Comparison of ENCODE assay signal across 8 cellular contexts in the genomic region with DNA sequence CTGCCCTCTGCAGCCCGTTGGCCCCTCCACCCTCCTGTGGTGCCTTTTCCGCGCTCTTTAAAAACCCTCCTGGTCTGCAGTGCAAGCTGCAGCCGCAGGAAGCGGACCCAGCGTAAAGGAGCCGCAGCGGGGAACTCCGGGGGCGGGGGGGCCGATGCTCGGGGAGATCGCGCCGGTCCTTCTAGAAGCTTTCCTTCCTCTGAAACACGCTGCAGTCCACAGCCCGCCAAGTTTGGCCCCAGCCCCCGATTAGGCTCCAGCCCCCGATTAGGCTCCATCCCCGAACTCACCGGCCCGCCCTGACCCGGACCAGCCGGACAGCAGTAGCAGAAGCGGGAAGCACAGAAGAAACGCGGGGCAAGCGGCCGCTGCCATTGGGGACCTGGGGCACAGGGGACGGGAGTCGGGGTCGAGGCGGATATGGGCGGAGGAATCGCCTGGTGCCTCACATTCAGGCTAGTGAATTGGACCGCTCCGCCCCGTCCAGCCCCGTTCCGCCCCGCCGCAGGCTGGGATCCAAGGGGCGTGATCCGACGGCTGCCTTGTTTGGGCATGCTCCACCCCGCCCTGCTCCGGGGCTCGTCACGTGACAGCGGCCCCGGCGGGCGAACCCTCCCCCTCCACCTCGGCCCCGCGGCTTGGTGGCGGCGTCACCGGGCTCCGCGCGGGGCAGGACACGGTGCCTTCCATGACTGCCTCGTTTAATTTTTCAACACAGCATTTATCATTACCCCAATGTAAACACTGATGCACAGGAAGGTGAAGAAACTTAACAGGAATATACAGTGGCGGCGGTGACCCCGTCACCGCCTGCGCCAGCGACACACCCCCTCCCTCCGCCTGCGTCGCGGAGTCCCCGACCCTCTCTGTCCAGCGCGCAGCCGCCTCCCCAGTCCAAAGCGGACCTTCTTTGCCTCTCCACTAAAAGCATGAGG. TPM values are rescaled to one million over a fixed set of nuclear protein-coding genes. Genes with fewer than 3 reads are reported as not detected.
DNase-seq lines count a peak whose midpoint lies in the region; ATAC-seq and TF ChIP-seq lines count a peak whose summit lies in the region.

No MANE protein-coding gene starts in this region.

- H3K27me3 ChIP-seq in aorta (ENCODE audit: control insufficient read depth in 1 of 2, insufficient read depth in 2 of 2, low read length in 1 of 2), result peaks cover 0 to 2% of the 10 kb centered on the region in 2 donors

- DNase-seq in NCI-H187 (lab: John Stamatoyannopoulos, UW) (peak; percentile 76 to 84), T-helper 22 cell (ENCODE audit: low read depth) (peak; percentile 86), astrocyte of the cerebellum (ENCODE audit: low read depth) (peak; percentile 64), hippocampal formation (lab: John Stamatoyannopoulos, UW) (peak; percentile 56 to 84), renal cortical epithelial cell (ENCODE audit: low read depth) (peak; percentile 63), aorta (peak; percentile 95 to 97)

- 1 to 2% methylated on average over 79 of the region's 79 CpGs for WGBS in aorta, 2 donors

- no peak overlapping the region for H3K27ac ChIP-seq in aorta (ENCODE audit: low read depth in 1 of 2, low read length in 2 of 2)

- H3K36me3 ChIP-seq in aorta (ENCODE audit: control insufficient read depth in 1 of 2, insufficient read depth in 2 of 2, low read length in 1 of 2), result no peaks in the 10 kb centered on the region

- in situ Hi-C loops in astrocyte of the cerebellum (cut with HindIII; ENCODE audit: low sequenced_read_pairs), result no loop called here

- peak; percentile 39 for TF ChIP-seq POLR2A in GM15510 (IDR thresholded peaks at IDR 0.05; ENCODE audit: borderline replicate concordance, extremely low read depth, insufficient read length)

- ATAC-seq in HG02938 (IDR thresholded peaks at IDR 0.05; ENCODE audit: unreplicated experiment), result peak; percentile 46
- ATAC-seq in aorta (ENCODE audit: low FRiP score), result peak; percentile 95

- TF ChIP-seq CTCF in astrocyte of the cerebellum (IDR thresholded peaks at IDR 0.05; ENCODE audit: low read depth, low read length, missing control alignments), result no peak

- intact Hi-C loops in aorta (cut with DNase I), result no loop called here

- H3K9me3 ChIP-seq in aorta (ENCODE audit: control insufficient read depth, low read length), result peaks cover 2% of the 10 kb centered on the region

- no peaks in the 10 kb centered on the region for H3K4me1 ChIP-seq in aorta (ENCODE audit: control insufficient read depth in 1 of 2, insufficient read depth in 2 of 2, low read length in 2 of 2)

- peak overlapping the region; percentile 57 for H3K4me3 ChIP-seq in astrocyte of the cerebellum (ENCODE audit: low read depth, low read length)
- H3K4me3 ChIP-seq in aorta (ENCODE audit: low read length in 2 of 2), result peak overlapping the region; percentile 16 to 29

RNA-seq across cellular contexts. Expression of gene RAET1L, which starts 20.3 kb away (rescaled TPM):
- total RNA-seq in renal cortical epithelial cell (0.99 and 3.1 TPM in 2 replicates), aorta (not detected)
- polyA plus RNA-seq in aorta, result not detected

RNA-seq across cellular contexts. Expression of gene ULBP1, which starts 41.3 kb away (rescaled TPM):
- total RNA-seq in renal cortical epithelial cell, result 0.17 and 0.20 TPM in 2 replicates
- under 1 TPM in 1 of 2 donors, not detected in 1; 0.13 TPM for total RNA-seq in aorta
- polyA plus RNA-seq in aorta, result under 1 TPM in 1 of 2 donors, not detected in 1; 0.38 TPM
